Comparison of ENCODE assay signal across 1 cellular context in genomic region chr3:51708216-51708845, GRCh38.
TF ChIP-seq lines count a peak whose summit lies in the region.

No MANE protein-coding gene starts in this region.

TF ChIP-seq in neural cell, 6 proteins besides CTCF, POLR2A, EP300 and RAD21 (continued from another document):
- no peak for TF ChIP-seq REST (IDR thresholded peaks at IDR 0.05; ENCODE audit: borderline replicate concordance)
